Comparison of ENCODE assay signal across 1 cellular context in the genomic region with DNA sequence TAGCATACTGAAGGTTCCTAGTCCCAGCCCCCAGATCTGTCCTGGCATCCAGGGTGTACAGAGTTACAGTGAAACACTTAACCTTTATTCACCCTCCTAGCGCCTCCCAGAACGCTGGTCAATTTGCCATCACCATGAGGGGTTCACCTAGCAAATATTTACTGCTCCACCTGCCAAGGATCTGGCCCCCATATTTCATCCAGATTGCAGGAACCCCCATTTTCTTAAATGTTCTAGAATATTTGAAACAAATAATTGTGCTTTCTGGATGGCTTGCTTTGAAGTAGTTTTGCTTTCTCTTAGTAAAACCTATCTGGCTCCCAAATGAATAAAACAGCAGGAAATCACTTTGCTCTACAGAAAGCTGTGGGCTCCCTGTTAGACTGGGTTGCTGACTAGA.
TF ChIP-seq lines count a peak whose summit lies in the region.

No MANE protein-coding gene starts in this region.

TF ChIP-seq in WTC11, 78 proteins besides CTCF, POLR2A, EP300 and RAD21 (continued from another document):
- no peak for TF ChIP-seq ATF1 (CRISPR knock-in tag; IDR thresholded peaks at IDR 0.05)
- TF ChIP-seq OVOL2 (CRISPR knock-in tag; IDR thresholded peaks at IDR 0.05; ENCODE audit: borderline replicate concordance): no peak
- TF ChIP-seq, protein P1, sequence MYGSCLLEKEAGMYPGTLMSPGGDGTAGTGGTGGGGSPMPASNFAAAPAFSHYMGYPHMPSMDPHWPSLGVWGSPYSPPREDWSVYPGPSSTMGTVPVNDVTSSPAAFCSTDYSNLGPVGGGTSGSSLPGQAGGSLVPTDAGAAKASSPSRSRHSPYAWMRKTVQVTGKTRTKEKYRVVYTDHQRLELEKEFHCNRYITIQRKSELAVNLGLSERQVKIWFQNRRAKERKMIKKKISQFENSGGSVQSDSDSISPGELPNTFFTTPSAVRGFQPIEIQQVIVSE (CRISPR knock-in tag; IDR thresholded peaks at IDR 0.05; ENCODE audit: borderline replicate concordance): no peak
